In the genomic region with DNA sequence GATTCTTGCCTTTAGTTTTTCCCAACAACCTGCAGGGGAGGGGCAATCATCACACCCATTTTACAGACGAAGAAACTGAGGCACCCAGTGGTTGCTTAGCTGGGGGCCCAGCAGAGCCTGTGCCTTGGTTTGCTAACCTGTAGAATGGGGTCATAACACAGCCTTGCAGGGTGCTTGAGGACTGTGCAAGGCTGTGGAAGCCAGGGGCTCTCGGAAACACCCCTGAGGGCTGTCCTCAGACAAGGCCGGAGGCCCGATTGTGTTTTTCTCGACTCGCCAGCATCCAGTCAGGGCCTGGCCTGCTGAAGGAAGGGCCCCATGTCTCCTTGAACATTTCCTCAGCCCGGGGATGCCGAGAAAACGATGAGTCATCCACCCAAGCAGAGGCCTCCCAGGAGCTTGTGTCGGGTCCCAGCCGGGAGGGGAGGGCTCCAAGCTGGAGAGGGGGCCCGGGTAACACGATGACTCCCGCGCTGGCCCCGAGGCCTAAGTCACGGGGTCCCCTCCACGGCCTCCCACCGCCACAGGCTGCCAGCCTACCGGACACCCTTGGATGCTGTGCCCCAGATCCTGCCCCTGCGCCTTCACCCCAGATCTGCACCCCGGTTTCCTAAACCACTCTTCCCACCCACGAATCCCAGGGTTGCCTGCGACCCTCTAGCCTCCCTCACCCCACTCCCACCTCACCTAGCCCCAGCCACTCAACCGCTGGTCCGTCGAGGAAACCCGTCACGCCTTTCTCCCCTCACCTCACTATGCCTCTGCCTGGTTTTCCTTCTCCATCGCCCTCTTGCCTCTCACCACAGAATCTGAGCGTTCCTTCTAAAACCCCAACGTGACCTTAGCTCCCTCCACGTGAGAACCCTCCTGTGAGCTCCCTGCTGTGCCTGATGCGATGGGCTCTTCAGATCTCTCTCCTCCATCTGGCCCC, we compare ENCODE assay signal across 7 cellular contexts. TPM values are rescaled to one million over a fixed set of nuclear protein-coding genes. Genes with fewer than 3 reads are reported as not detected.
A peak's percentile ranks its signal among the peaks of the same experiment; 100 is the strongest.
DNase-seq lines count a peak whose midpoint lies in the region; ATAC-seq and TF ChIP-seq lines count a peak whose summit lies in the region.

No MANE protein-coding gene starts in this region.

- H2AFZ ChIP-seq in HCT116 (ENCODE audit: low read depth, low read length, poor library complexity, severe bottlenecking), result no peak overlapping the region

- BruUV-seq in HCT116 (replicated peaks; lab: Mats Ljungman, UMichigan), result no TSS peak

- H3K9me3 ChIP-seq in HCT116 (ENCODE audit: control insufficient read depth in 1 of 2, insufficient read depth in 1 of 2, low read depth in 1 of 2, low read length in 2 of 2) (no peaks in the 10 kb centered on the region), RWPE2 (ENCODE audit: severe bottlenecking) (no peaks in the 10 kb centered on the region), gastrocnemius medialis (no peaks in the 10 kb centered on the region)

- TF ChIP-seq CTCF in HCT116 (IDR thresholded peaks at IDR 0.05 in 2 of 3, conservative IDR thresholded peaks at IDR 0.05 in 1 of 3; ENCODE audit: borderline replicate concordance in 1 of 3, insufficient read depth in 1 of 3, low read depth in 2 of 3, low read length in 2 of 3) (no peak), RWPE2 (IDR thresholded peaks at IDR 0.05; ENCODE audit: poor library complexity, severe bottlenecking) (no peak), cardiac fibroblast (IDR thresholded peaks at IDR 0.05; ENCODE audit: low read depth, low read length) (no peak), gastrocnemius medialis (IDR thresholded peaks at IDR 0.05 in 4 of 5, conservative IDR thresholded peaks at IDR 0.05 in 1 of 5) (no peak)

- POLR2A ChIA-PET in HCT116 (lab: Charles Lee), result interaction anchor here (0.6 kb wide), 1 partner anchor 722 kb away, joined by 4 read pairs; no protein-coding TSS in a partner anchor

- peaks cover 44 to 47% of the 10 kb centered on the region in 2 experiments for H3K4me1 ChIP-seq in HCT116 (ENCODE audit: control insufficient read depth in 1 of 2, insufficient read depth in 2 of 2, low read length in 2 of 2)
- H3K4me1 ChIP-seq in RWPE2 (ENCODE audit: insufficient read depth, poor library complexity, severe bottlenecking), result no peaks in the 10 kb centered on the region
- H3K4me1 ChIP-seq in gastrocnemius medialis, result no peaks in the 10 kb centered on the region

- no peaks in the 10 kb centered on the region for H3K9me2 ChIP-seq in HCT116 (ENCODE audit: insufficient read depth)

- TF ChIP-seq RAD21 in HCT116 (IDR thresholded peaks at IDR 0.05; ENCODE audit: low read depth), result no peak

- CTCF ChIA-PET in HCT116 (lab: Charles Lee), result interaction anchor here (1.1 kb wide), 1 partner anchor 78 kb away, joined by 3 read pairs; no protein-coding TSS in a partner anchor

- no peak for DNase-seq in HCT116 (ENCODE audit: low read depth, low spot score)
- DNase-seq in RWPE2 (ENCODE audit: low spot score), result peak; percentile 87
- peak; percentile 87 to 93 for DNase-seq in cardiac fibroblast (ENCODE audit: low read depth in 2 of 2)
- peak; percentile 67 for DNase-seq in non-pigmented ciliary epithelial cell (ENCODE audit: low read depth)
- no peak for DNase-seq in Ammon's horn (ENCODE audit: low spot score)
- no peak for DNase-seq in gastrocnemius medialis

- ATAC-seq in HCT116, result peak; percentile 52
- peak; percentile 59 for ATAC-seq in RWPE2 (ENCODE audit: low read depth)
- ATAC-seq in gastrocnemius medialis, result no peak
- no peak for ATAC-seq in HG02973 (IDR thresholded peaks at IDR 0.05; ENCODE audit: unreplicated experiment)

- no peaks in the 10 kb centered on the region for H3K36me3 ChIP-seq in HCT116 (ENCODE audit: control insufficient read depth in 1 of 2, insufficient read depth in 2 of 2, low read length in 2 of 2)
- no peaks in the 10 kb centered on the region for H3K36me3 ChIP-seq in RWPE2 (ENCODE audit: low read depth)
- H3K36me3 ChIP-seq in gastrocnemius medialis, result no peaks in the 10 kb centered on the region

- RAD21 ChIA-PET in HCT116 (lab: Charles Lee; ENCODE audit: low non-redundant PET in 1 of 2, low total read pairs in 2 of 2, uncharacterized antibody in 2 of 2, unreplicated experiment in 2 of 2), result no interaction called here

- H3K27ac ChIP-seq in HCT116 (ENCODE audit: low read depth, low read length), result peak overlapping the region; percentile 39; the same call in 1 of the 2 replicates
- H3K27ac ChIP-seq in RWPE2 (ENCODE audit: poor library complexity, severe bottlenecking), result no peak overlapping the region
- no peak overlapping the region for H3K27ac ChIP-seq in gastrocnemius medialis

- H3K79me2 ChIP-seq in HCT116 (ENCODE audit: insufficient read depth, low read length), result no peaks in the 10 kb centered on the region; the same call in 1 of the 2 replicates

- H3K9ac ChIP-seq in HCT116 (ENCODE audit: low read length), result 0 out of 2 replicates have a peak overlapping the region, but pooled peaks have one; percentile 21

- in situ Hi-C loops in gastrocnemius medialis (cut with MboI; ENCODE audit: low sequenced_read_pairs in 4 of 4), result no loop called here

- intact Hi-C loops in HCT116 (cut with micrococcal nuclease), result no loop called here
- intact Hi-C loops in gastrocnemius medialis (cut with DNase I; ENCODE audit: low total_unique reads), result no loop called here

- H4K20me1 ChIP-seq in HCT116 (ENCODE audit: insufficient read depth), result no peaks in the 10 kb centered on the region

- no peaks in the 10 kb centered on the region for H3K27me3 ChIP-seq in HCT116 (ENCODE audit: insufficient read depth, low read length)
- no peaks in the 10 kb centered on the region for H3K27me3 ChIP-seq in RWPE2 (ENCODE audit: insufficient read depth, poor library complexity, severe bottlenecking)
- no peaks in the 10 kb centered on the region for H3K27me3 ChIP-seq in gastrocnemius medialis

- no peak for TF ChIP-seq POLR2A in HCT116 (IDR thresholded peaks at IDR 0.05; ENCODE audit: borderline replicate concordance, extremely low read depth, insufficient read depth, insufficient read length)
- no peak for TF ChIP-seq POLR2A in gastrocnemius medialis (IDR thresholded peaks at IDR 0.05)

- H3K4me2 ChIP-seq in HCT116 (ENCODE audit: low read length), result peak overlapping the region; percentile 68

- peak overlapping the region in 1 of 2 experiments; percentile 15; a peak in 1 of 4 replicates for H3K4me3 ChIP-seq in HCT116 (replicated peaks in 1 of 2; ENCODE audit: low read depth in 1 of 2, low read length in 2 of 2)
- H3K4me3 ChIP-seq in RWPE2 (ENCODE audit: severe bottlenecking), result no peak overlapping the region
- H3K4me3 ChIP-seq in cardiac fibroblast (replicated peaks in 1 of 2; ENCODE audit: low read depth in 2 of 2, low read length in 2 of 2), result no peak overlapping the region
- no peak overlapping the region for H3K4me3 ChIP-seq in gastrocnemius medialis

TF ChIP-seq in HCT116, 20 proteins besides CTCF, POLR2A, EP300 and RAD21:
- TF ChIP-seq, protein P1, sequence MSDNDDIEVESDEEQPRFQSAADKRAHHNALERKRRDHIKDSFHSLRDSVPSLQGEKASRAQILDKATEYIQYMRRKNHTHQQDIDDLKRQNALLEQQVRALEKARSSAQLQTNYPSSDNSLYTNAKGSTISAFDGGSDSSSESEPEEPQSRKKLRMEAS (IDR thresholded peaks at IDR 0.05), result no peak
- TF ChIP-seq, protein P2, sequence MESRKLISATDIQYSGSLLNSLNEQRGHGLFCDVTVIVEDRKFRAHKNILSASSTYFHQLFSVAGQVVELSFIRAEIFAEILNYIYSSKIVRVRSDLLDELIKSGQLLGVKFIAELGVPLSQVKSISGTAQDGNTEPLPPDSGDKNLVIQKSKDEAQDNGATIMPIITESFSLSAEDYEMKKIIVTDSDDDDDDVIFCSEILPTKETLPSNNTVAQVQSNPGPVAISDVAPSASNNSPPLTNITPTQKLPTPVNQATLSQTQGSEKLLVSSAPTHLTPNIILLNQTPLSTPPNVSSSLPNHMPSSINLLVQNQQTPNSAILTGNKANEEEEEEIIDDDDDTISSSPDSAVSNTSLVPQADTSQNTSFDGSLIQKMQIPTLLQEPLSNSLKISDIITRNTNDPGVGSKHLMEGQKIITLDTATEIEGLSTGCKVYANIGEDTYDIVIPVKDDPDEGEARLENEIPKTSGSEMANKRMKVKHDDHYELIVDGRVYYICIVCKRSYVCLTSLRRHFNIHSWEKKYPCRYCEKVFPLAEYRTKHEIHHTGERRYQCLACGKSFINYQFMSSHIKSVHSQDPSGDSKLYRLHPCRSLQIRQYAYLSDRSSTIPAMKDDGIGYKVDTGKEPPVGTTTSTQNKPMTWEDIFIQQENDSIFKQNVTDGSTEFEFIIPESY (IDR thresholded peaks at IDR 0.05; ENCODE audit: extremely low read depth, insufficient replicate concordance, low read length), result no peak
- TF ChIP-seq CBX3 (IDR thresholded peaks at IDR 0.05; ENCODE audit: low read depth), result no peak
- no peak for TF ChIP-seq EZH2 (IDR thresholded peaks at IDR 0.05)
- no peak for TF ChIP-seq EGR1 (IDR thresholded peaks at IDR 0.05; ENCODE audit: low read depth)
- no peak for TF ChIP-seq EZH2phosphoT487 (IDR thresholded peaks at IDR 0.05; ENCODE audit: borderline replicate concordance)
- no peak for TF ChIP-seq CEBPB (IDR thresholded peaks at IDR 0.05; ENCODE audit: low read depth)
- TF ChIP-seq, protein P3, sequence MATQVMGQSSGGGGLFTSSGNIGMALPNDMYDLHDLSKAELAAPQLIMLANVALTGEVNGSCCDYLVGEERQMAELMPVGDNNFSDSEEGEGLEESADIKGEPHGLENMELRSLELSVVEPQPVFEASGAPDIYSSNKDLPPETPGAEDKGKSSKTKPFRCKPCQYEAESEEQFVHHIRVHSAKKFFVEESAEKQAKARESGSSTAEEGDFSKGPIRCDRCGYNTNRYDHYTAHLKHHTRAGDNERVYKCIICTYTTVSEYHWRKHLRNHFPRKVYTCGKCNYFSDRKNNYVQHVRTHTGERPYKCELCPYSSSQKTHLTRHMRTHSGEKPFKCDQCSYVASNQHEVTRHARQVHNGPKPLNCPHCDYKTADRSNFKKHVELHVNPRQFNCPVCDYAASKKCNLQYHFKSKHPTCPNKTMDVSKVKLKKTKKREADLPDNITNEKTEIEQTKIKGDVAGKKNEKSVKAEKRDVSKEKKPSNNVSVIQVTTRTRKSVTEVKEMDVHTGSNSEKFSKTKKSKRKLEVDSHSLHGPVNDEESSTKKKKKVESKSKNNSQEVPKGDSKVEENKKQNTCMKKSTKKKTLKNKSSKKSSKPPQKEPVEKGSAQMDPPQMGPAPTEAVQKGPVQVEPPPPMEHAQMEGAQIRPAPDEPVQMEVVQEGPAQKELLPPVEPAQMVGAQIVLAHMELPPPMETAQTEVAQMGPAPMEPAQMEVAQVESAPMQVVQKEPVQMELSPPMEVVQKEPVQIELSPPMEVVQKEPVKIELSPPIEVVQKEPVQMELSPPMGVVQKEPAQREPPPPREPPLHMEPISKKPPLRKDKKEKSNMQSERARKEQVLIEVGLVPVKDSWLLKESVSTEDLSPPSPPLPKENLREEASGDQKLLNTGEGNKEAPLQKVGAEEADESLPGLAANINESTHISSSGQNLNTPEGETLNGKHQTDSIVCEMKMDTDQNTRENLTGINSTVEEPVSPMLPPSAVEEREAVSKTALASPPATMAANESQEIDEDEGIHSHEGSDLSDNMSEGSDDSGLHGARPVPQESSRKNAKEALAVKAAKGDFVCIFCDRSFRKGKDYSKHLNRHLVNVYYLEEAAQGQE (IDR thresholded peaks at IDR 0.05; ENCODE audit: low read depth), result no peak
- TF ChIP-seq SRF (IDR thresholded peaks at IDR 0.05; ENCODE audit: low read depth), result no peak

RNA-seq across cellular contexts. Expression of a gene that starts 10.6 kb away (rescaled TPM):
- total RNA-seq in HCT116 (2021; ENCODE audit: unreplicated experiment), result 5.9 TPM
- 3.8 and 5.6 TPM in 2 replicates for polyA plus RNA-seq in HCT116 (2012)
- 1 to 10 TPM; 1.4 to 1.9 (median 1.7) TPM for total RNA-seq in gastrocnemius medialis

Comparison
In these comparisons a context has a peak if more than half of its experiments do, and no peak if none do; other contexts are left out.
1. ATAC-seq: peak in HCT116 (single experiment) and RWPE2 (single experiment); none in gastrocnemius medialis (0 of 2) and HG02973 (single experiment).
2. DNase-seq: peak in RWPE2 (single experiment), cardiac fibroblast (2 of 2) and non-pigmented ciliary epithelial cell (single experiment); none in HCT116 (single experiment), Ammon's horn (single experiment) and gastrocnemius medialis (0 of 2).